In the genomic region with DNA sequence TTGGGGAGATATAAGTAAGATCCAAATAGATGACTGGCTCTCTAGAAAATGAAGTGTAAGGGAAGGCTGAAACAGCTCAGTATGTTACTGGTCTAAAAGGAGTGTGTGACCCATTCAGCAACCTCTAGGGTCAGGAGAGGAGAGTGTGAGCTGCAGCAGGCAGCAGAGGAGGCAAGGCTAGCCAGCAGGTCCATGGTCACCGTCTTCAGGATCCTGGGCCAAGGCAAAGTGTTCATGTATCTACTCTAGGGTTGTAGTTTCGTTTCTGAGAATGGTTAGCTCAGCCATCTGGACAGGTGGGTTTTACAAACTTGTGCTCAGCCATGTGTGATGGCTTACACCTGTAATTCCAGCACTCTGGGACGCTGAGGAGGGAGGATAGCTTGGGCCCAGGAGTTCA, we compare ENCODE assay signal across 26 cellular contexts. TPM values are rescaled to one million over a fixed set of nuclear protein-coding genes. Genes with fewer than 3 reads are reported as not detected.
DNase-seq lines count a peak whose midpoint lies in the region; ATAC-seq and TF ChIP-seq lines count a peak whose summit lies in the region.
"Had no signal": no experiment of that assay in that cellular context is flagged by ENCODE, and none has a peak within 500 bp of the region (broad histone marks: within the 10 kb centered on the region; RNA-seq: fewer than 3 reads in every experiment).

No MANE protein-coding gene starts in this region.

- H3K27me3 ChIP-seq in Panc1 (ENCODE audit: control insufficient read depth, insufficient read depth, low read length) = no peaks in the 10 kb centered on the region
- no peaks in the 10 kb centered on the region for H3K27me3 ChIP-seq in neuronal stem cell (ENCODE audit: control insufficient read depth in 3 of 3, insufficient read depth in 3 of 3, low read depth in 1 of 3, low read length in 3 of 3)
- H3K27me3 ChIP-seq: heart right ventricle had no signal

- no peak overlapping the region for H3K23ac ChIP-seq in neuronal stem cell (ENCODE audit: low read depth, low read length, poor library complexity)

- H2BK15ac ChIP-seq in neuronal stem cell (ENCODE audit: low read length) = no peak overlapping the region

- no peak overlapping the region for H2BK5ac ChIP-seq in neuronal stem cell (ENCODE audit: low read length)

- no peak overlapping the region for H2AFZ ChIP-seq in neuronal stem cell (ENCODE audit: low read length)

- TF ChIP-seq CTCF in HFFc6 (IDR thresholded peaks at IDR 0.05) (no peak), Panc1 (IDR thresholded peaks at IDR 0.05) (no peak)

- no peak overlapping the region for H2BK120ac ChIP-seq in neuronal stem cell (ENCODE audit: low read depth, low read length)

- H3K18ac ChIP-seq in neuronal stem cell (ENCODE audit: low read length) = peak overlapping the region; percentile 1

- no TSS peak for BruUV-seq in Panc1 (replicated peaks; lab: Mats Ljungman, UMichigan)

- intact Hi-C loops in Panc1 (cut with micrococcal nuclease; ENCODE audit: unreplicated experiment) = no loop called here

- CTCF ChIA-PET in Panc1 (lab: Charles Lee) = interaction anchor here (0.7 kb wide), 1 partner anchor 27 kb away, joined by 4 read pairs; no protein-coding TSS in a partner anchor

- DNase-seq in HFFc6 (no peak), Panc1 (ENCODE audit: low read depth, low spot score) (no peak), neuronal stem cell (ENCODE audit: low spot score) (no peak), NCI-H446 (lab: John Stamatoyannopoulos, UW) (no peak), NCI-H2171 treated with DMSO at 0.1 percent for 48 hours (lab: John Stamatoyannopoulos, UW) (no peak), globus pallidus (ENCODE audit: low spot score) (no peak)
- no peak for DNase-seq in activated CD4-positive, alpha-beta T cell treated with anti-CD3 and anti-CD28 coated beads for 1 hour
- DNase-seq: activated CD4-positive, alpha-beta memory T cell treated with anti-CD3 and anti-CD28 coated beads for 36 hours; activated CD4-positive, CD25-positive, alpha-beta regulatory T cell; activated CD8-positive, alpha-beta memory T cell treated with anti-CD3 and anti-CD28 coated beads, Interleukin-2, amount 50 U/mL, for 48 hours; aorta; central memory CD4-positive, alpha-beta T cell; dermis blood vessel endothelial cell; DMS79; GF-D8; heart right ventricle; left cardiac atrium; NCI-H2081; SIG-M5; stimulated activated CD8-positive, alpha-beta memory T cell treated with anti-CD3 and anti-CD28 coated beads, Interleukin-4, amount 100 ng/mL, for 48 hours; trophoblast cell had no signal

- no CpG with 5 or more reads among the region's 3 CpGs for WGBS in neuronal stem cell (ENCODE audit: extremely low coverage in 2 of 2, insufficient read length in 2 of 2, insufficient replicate concordance in 1 of 2), 2 donors

- H3K36me3 ChIP-seq in Panc1 (ENCODE audit: control insufficient read depth, insufficient read depth, low read length) (no peaks in the 10 kb centered on the region), neuronal stem cell (replicated peaks in 1 of 2; ENCODE audit: control insufficient read depth in 2 of 2, insufficient read depth in 2 of 2, low read length in 2 of 2) (no peaks in the 10 kb centered on the region)
- H3K36me3 ChIP-seq: heart right ventricle had no signal

- no peak overlapping the region for H2AK5ac ChIP-seq in neuronal stem cell (ENCODE audit: low read depth, low read length)

- H3K4me3 Mint-ChIP-seq in HFFc6 = no peak overlapping the region
- H3K4me3 Mint-ChIP-seq: activated CD4-positive, alpha-beta memory T cell treated with anti-CD3 and anti-CD28 coated beads for 36 hours; activated T-helper 17 cell treated with anti-CD3 and anti-CD28 coated beads, Interleukin-2, amount 50 U/mL, for 72 hours; IgD-negative memory B cell; memory B cell had no signal

- peak overlapping the region; percentile 11 for H3K14ac ChIP-seq in neuronal stem cell (ENCODE audit: low read length)

- peaks cover 2% of the 10 kb centered on the region for H3K27me3 Mint-ChIP-seq in HFFc6 (ENCODE audit: insufficient read depth)
- H3K27me3 Mint-ChIP-seq: activated CD4-positive, alpha-beta memory T cell treated with anti-CD3 and anti-CD28 coated beads for 36 hours; activated T-helper 17 cell treated with anti-CD3 and anti-CD28 coated beads, Interleukin-2, amount 50 U/mL, for 72 hours; memory B cell had no signal

- H3K4me3 ChIP-seq in Panc1 (ENCODE audit: low read depth in 2 of 2, low read length in 2 of 2) (no peak overlapping the region), neuronal stem cell (ENCODE audit: low read length in 2 of 2) (no peak overlapping the region)
- H3K4me3 ChIP-seq: heart right ventricle had no signal

- H3K27ac ChIP-seq in Panc1 (ENCODE audit: low read length) = peak overlapping the region; percentile 36
- H3K27ac ChIP-seq in neuronal stem cell (replicated peaks; ENCODE audit: low read length) = no peak overlapping the region
- H3K27ac ChIP-seq: heart right ventricle had no signal

- H4K8ac ChIP-seq in neuronal stem cell (ENCODE audit: low read depth, low read length) = no peak overlapping the region

- H3K27ac Mint-ChIP-seq in HFFc6 = peak overlapping the region; percentile 4; the same call in 1 of the 2 replicates
- H3K27ac Mint-ChIP-seq: activated CD4-positive, alpha-beta memory T cell treated with anti-CD3 and anti-CD28 coated beads for 36 hours; activated naive CD4-positive, alpha-beta T cell treated with anti-CD3 and anti-CD28 coated beads, Interleukin-2, amount 50 U/mL, for 72 hours; activated T-helper 17 cell treated with anti-CD3 and anti-CD28 coated beads, Interleukin-2, amount 50 U/mL, for 72 hours; IgD-negative memory B cell; memory B cell had no signal

- no peak overlapping the region for H3K9ac ChIP-seq in neuronal stem cell (ENCODE audit: low read depth, low read length, poor library complexity)

- no peak overlapping the region for H3K4me2 ChIP-seq in neuronal stem cell (ENCODE audit: insufficient read depth, low read length, poor library complexity, severe bottlenecking)

- ATAC-seq in GM18867 (IDR thresholded peaks at IDR 0.05; ENCODE audit: unreplicated experiment) (peak; percentile 70), Panc1 (peak; percentile 58)
- ATAC-seq: activated naive CD4-positive, alpha-beta T cell treated with anti-CD3 and anti-CD28 coated beads, Interleukin-2, amount 50 U/mL, for 72 hours; activated T-helper 17 cell treated with anti-CD3 and anti-CD28 coated beads, Interleukin-2, amount 50 U/mL, for 72 hours; heart right ventricle; left cardiac atrium had no signal

- no peak overlapping the region for H3K4ac ChIP-seq in neuronal stem cell (ENCODE audit: low read length)

- POLR2A ChIA-PET in Panc1 (lab: Charles Lee) = interaction anchor here (0.6 to 0.7 kb wide), 2 partner anchors 22 to 206 kb away, joined by 3 read pairs; no protein-coding TSS in a partner anchor

- peaks cover 68% of the 10 kb centered on the region for H3K4me1 Mint-ChIP-seq in HFFc6 (ENCODE audit: low read depth)
- H3K4me1 Mint-ChIP-seq: activated T-helper 17 cell treated with anti-CD3 and anti-CD28 coated beads, Interleukin-2, amount 50 U/mL, for 72 hours; IgD-negative memory B cell; memory B cell had no signal

- in situ Hi-C loops in Panc1 (cut with HindIII; ENCODE audit: low pct_unique_long_range_greater_than_20kb, low sequenced_read_pairs) = no loop called here

- H3K4me1 ChIP-seq in Panc1 (ENCODE audit: control insufficient read depth, insufficient read depth, low read length) (peaks cover 47% of the 10 kb centered on the region), neuronal stem cell (ENCODE audit: control insufficient read depth in 2 of 2, insufficient read depth in 1 of 2, low read depth in 1 of 2, low read length in 2 of 2) (no peaks in the 10 kb centered on the region)

- H3K36me3 Mint-ChIP-seq in HFFc6 (ENCODE audit: low read depth) = peaks cover 17% of the 10 kb centered on the region
- H3K36me3 Mint-ChIP-seq: activated CD4-positive, alpha-beta memory T cell treated with anti-CD3 and anti-CD28 coated beads for 36 hours; activated naive CD4-positive, alpha-beta T cell treated with anti-CD3 and anti-CD28 coated beads, Interleukin-2, amount 50 U/mL, for 72 hours; memory B cell had no signal

- no peak overlapping the region for H4K91ac ChIP-seq in neuronal stem cell (ENCODE audit: low read depth, low read length, poor library complexity)

- no peaks in the 10 kb centered on the region for H3K9me3 ChIP-seq in Panc1 (ENCODE audit: control insufficient read depth, insufficient read depth, low read depth, low read length)
- no peaks in the 10 kb centered on the region for H3K9me3 ChIP-seq in neuronal stem cell (replicated peaks in 1 of 2; ENCODE audit: control insufficient read depth in 2 of 2, insufficient read depth in 1 of 2, low read depth in 1 of 2, low read length in 2 of 2)
- H3K9me3 ChIP-seq: heart right ventricle had no signal

- H3K9me3 Mint-ChIP-seq in HFFc6 = no peaks in the 10 kb centered on the region
- H3K9me3 Mint-ChIP-seq: activated CD4-positive, alpha-beta memory T cell treated with anti-CD3 and anti-CD28 coated beads for 36 hours; activated T-helper 17 cell treated with anti-CD3 and anti-CD28 coated beads, Interleukin-2, amount 50 U/mL, for 72 hours had no signal

- peaks cover 4% of the 10 kb centered on the region for H3K79me1 ChIP-seq in neuronal stem cell (ENCODE audit: low read depth, low read length)

- no peak overlapping the region for H2BK12ac ChIP-seq in neuronal stem cell (ENCODE audit: low read length)

RNA-seq across cellular contexts. Expression of gene MYO10, which starts 13.7 kb away (rescaled TPM):
- 100 to 1,000 TPM in 5 of 6 experiments, 10 to 100 TPM in 1; 99.4 to 142 (median 129) TPM for total RNA-seq in HFFc6 (2021; fragmentation: NEBNext Ultra II Directional; extraction: Animal tissue kit (Norgen Biotek cat#: 25700))
- 71.9 TPM for total RNA-seq in Panc1 (2021; ENCODE audit: unreplicated experiment)
- polyA plus RNA-seq in Panc1 (2012; ENCODE audit: insufficient read length) = 68.6 TPM
- 54.4 TPM for polyA plus RNA-seq in neuronal stem cell (2013, experiment 1 of 2)
- polyA plus RNA-seq in neuronal stem cell (2013, experiment 2 of 2) = 55.6 TPM
- polyA plus RNA-seq: IgD-negative memory B cell had no signal
